ENCODE assay signal across 19 cellular contexts in the genomic region with DNA sequence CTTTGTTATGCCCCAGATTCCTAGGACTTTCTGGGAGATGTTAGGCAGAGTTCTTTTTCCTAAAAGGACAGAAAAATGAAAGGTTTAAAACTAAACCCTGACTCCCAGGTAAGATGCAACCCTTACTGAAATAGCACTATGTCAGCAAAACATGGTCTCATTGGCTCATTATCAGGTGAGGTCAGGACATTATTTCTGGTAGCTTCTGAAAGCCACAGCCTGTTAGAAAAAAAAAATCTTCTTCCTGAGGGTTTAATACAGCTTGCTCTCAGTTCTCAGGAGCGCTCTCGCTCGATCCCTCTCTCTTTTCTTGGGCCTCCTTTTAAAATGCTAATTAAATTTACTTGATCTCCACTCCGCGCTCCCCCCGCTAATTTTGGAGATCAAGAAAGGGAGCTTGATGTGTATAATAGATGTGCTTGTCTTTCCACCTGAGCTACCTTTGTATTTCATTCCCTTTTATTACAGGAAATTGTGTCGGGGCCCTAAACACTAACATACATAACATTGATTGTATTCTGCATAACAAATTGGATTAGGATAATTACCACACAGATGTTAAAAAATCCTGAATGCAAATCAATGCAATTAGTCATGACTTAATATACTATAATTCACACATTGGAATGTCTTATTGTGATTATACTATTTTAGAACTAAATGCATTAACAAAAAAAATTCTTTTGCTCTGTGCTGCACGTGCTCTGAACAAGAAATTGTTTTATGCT.
"Had no signal": no experiment of that assay in that cellular context is flagged by ENCODE, and none has a peak within 500 bp of the region (broad histone marks: within the 10 kb centered on the region; RNA-seq: fewer than 3 reads in every experiment).

No MANE protein-coding gene starts in this region.

- H3K4me3 Mint-ChIP-seq: activated CD8-positive, alpha-beta memory T cell treated with anti-CD3 and anti-CD28 coated beads, Interleukin-2, amount 10 ng/mL, durations not matched to agents 7 days and 5 days; activated T-cell treated with anti-CD3 and anti-CD28 coated beads, Interleukin-2, amount 50 U/mL, for 24 hours; naive thymus-derived CD8-positive, alpha-beta T cell; type B pancreatic cell had no signal

- DNase-seq: activated CD4-positive, alpha-beta T cell treated with anti-CD3 and anti-CD28 coated beads, Interleukin-2, amount 50 U/mL, for 48 hours; activated CD8-positive, alpha-beta memory T cell treated with anti-CD3 and anti-CD28 coated beads, Interleukin-2, amount 10 ng/mL, durations not matched to agents 7 days and 5 days; activated effector memory CD4-positive, alpha-beta T cell treated with anti-CD3 and anti-CD28 coated beads, Interleukin-2, amount 50 U/mL, for 16 hours; activated T-cell treated with anti-CD3 and anti-CD28 coated beads, Interleukin-2, amount 50 U/mL, for 24 hours; amniotic stem cell; brain microvascular endothelial cell; cerebellar nuclear complex; dorsolateral prefrontal cortex; left colon; naive thymus-derived CD8-positive, alpha-beta T cell; stimulated activated CD4-positive, alpha-beta T cell treated with anti-CD3 and anti-CD28 coated beads, Interleukin-12 subunit alpha, Interleukin-12 subunit beta, amount 100 ng/mL, for 4 hours; stimulated activated CD4-positive, alpha-beta T cell treated with anti-CD3 and anti-CD28 coated beads, Interleukin-2, amount 100 ng/mL, for 48 hours; stimulated activated naive CD4-positive, alpha-beta T cell treated with Interleukin-2 at 50 U/mL for 16 hours had no signal

- ATAC-seq: activated CD4-positive, CD25-positive, alpha-beta regulatory T cell treated with anti-CD3 and anti-CD28 coated beads, Interleukin-2, amount 50 U/mL, for 24 hours; activated CD8-positive, alpha-beta memory T cell treated with anti-CD3 and anti-CD28 coated beads, Interleukin-2, amount 10 ng/mL, durations not matched to agents 7 days and 5 days; activated naive CD4-positive, alpha-beta T cell treated with anti-CD3 and anti-CD28 coated beads, Interleukin-2, amount 50 U/mL, for 72 hours; left colon; naive thymus-derived CD8-positive, alpha-beta T cell had no signal

- H3K36me3 Mint-ChIP-seq: activated naive CD4-positive, alpha-beta T cell treated with anti-CD3 and anti-CD28 coated beads, Interleukin-2, amount 50 U/mL, for 72 hours; naive thymus-derived CD8-positive, alpha-beta T cell; type B pancreatic cell had no signal

- FAIRE-seq: endometrium had no signal

- H3K4me3 ChIP-seq: dorsolateral prefrontal cortex, esophagus muscularis mucosa, suprapubic skin had no signal

- H3K27me3 ChIP-seq: brain microvascular endothelial cell, esophagus muscularis mucosa, suprapubic skin had no signal

- H3K27me3 Mint-ChIP-seq: activated CD8-positive, alpha-beta memory T cell treated with anti-CD3 and anti-CD28 coated beads, Interleukin-2, amount 10 ng/mL, durations not matched to agents 7 days and 5 days; naive thymus-derived CD8-positive, alpha-beta T cell had no signal

- H3K27ac ChIP-seq: brain microvascular endothelial cell, suprapubic skin had no signal

- H3K36me3 ChIP-seq: brain microvascular endothelial cell, esophagus muscularis mucosa, suprapubic skin had no signal

- H3K9me3 ChIP-seq: esophagus muscularis mucosa, suprapubic skin had no signal

- H3K4me1 ChIP-seq: suprapubic skin had no signal

- H3K27ac Mint-ChIP-seq: activated CD8-positive, alpha-beta memory T cell treated with anti-CD3 and anti-CD28 coated beads, Interleukin-2, amount 10 ng/mL, durations not matched to agents 7 days and 5 days; activated naive CD4-positive, alpha-beta T cell treated with anti-CD3 and anti-CD28 coated beads, Interleukin-2, amount 50 U/mL, for 72 hours; activated T-cell treated with anti-CD3 and anti-CD28 coated beads, Interleukin-2, amount 50 U/mL, for 24 hours; type B pancreatic cell had no signal

- H3K9me3 Mint-ChIP-seq: activated naive CD4-positive, alpha-beta T cell treated with anti-CD3 and anti-CD28 coated beads, Interleukin-2, amount 50 U/mL, for 72 hours; activated T-cell treated with anti-CD3 and anti-CD28 coated beads, Interleukin-2, amount 50 U/mL, for 24 hours; naive thymus-derived CD8-positive, alpha-beta T cell; type B pancreatic cell had no signal
